Comparison of ENCODE assay signal across 2 cellular contexts in the genomic region with DNA sequence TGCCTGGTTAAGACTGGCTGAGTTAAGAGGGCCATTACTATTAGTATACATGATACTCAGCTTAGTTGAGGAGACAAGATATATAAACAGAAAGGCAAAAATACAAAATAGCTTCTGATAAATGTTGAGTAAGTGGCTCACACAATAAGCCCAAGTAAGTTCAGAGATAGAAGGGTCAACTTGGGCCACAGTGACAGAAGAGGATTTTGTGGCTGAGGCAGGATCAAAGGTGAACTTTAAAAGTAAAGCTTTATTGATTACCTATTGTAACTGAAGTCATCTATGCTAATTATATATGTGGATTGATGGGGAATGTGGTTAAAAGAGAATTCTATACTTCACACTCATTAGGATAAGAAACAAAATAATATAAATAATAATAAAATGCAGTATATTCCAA.
TF ChIP-seq lines count a peak whose summit lies in the region.

No MANE protein-coding gene starts in this region.

TF ChIP-seq in WTC11, 78 proteins besides CTCF, POLR2A, EP300 and RAD21 (continued from another document):
- TF ChIP-seq ZNF281 (CRISPR knock-in tag; IDR thresholded peaks at IDR 0.05) (no peak), NFE2L1 (CRISPR knock-in tag; IDR thresholded peaks at IDR 0.05) (no peak), ZNF416 (CRISPR knock-in tag; IDR thresholded peaks at IDR 0.05) (no peak), ETV6 (CRISPR knock-in tag; IDR thresholded peaks at IDR 0.05) (no peak), TP53 (CRISPR knock-in tag; IDR thresholded peaks at IDR 0.05) (no peak), ZNF423 (CRISPR knock-in tag; IDR thresholded peaks at IDR 0.05) (no peak), ZNF425 (CRISPR knock-in tag; conservative IDR thresholded peaks at IDR 0.05) (no peak)

TF ChIP-seq in HepG2, 621 proteins besides CTCF, POLR2A, EP300 and RAD21 (continued from another document):
- TF ChIP-seq, protein P1, sequence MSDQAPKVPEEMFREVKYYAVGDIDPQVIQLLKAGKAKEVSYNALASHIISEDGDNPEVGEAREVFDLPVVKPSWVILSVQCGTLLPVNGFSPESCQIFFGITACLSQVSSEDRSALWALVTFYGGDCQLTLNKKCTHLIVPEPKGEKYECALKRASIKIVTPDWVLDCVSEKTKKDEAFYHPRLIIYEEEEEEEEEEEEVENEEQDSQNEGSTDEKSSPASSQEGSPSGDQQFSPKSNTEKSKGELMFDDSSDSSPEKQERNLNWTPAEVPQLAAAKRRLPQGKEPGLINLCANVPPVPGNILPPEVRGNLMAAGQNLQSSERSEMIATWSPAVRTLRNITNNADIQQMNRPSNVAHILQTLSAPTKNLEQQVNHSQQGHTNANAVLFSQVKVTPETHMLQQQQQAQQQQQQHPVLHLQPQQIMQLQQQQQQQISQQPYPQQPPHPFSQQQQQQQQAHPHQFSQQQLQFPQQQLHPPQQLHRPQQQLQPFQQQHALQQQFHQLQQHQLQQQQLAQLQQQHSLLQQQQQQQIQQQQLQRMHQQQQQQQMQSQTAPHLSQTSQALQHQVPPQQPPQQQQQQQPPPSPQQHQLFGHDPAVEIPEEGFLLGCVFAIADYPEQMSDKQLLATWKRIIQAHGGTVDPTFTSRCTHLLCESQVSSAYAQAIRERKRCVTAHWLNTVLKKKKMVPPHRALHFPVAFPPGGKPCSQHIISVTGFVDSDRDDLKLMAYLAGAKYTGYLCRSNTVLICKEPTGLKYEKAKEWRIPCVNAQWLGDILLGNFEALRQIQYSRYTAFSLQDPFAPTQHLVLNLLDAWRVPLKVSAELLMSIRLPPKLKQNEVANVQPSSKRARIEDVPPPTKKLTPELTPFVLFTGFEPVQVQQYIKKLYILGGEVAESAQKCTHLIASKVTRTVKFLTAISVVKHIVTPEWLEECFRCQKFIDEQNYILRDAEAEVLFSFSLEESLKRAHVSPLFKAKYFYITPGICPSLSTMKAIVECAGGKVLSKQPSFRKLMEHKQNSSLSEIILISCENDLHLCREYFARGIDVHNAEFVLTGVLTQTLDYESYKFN (CRISPR knock-in tag; conservative IDR thresholded peaks at IDR 0.05): peak; percentile 68
- peak; percentile 18; the same call in 1 of the 2 replicates for TF ChIP-seq CREM (IDR thresholded peaks at IDR 0.05)
- no peak for TF ChIP-seq CREM (CRISPR knock-in tag; IDR thresholded peaks at IDR 0.05)
- TF ChIP-seq SOX13 (IDR thresholded peaks at IDR 0.05): no peak
- peak in 1 of 2 experiments; percentile 63; a peak in 2 of 4 replicates for TF ChIP-seq SOX13 (CRISPR knock-in tag; conservative IDR thresholded peaks at IDR 0.05 in 1 of 2, IDR thresholded peaks at IDR 0.05 in 1 of 2)
- 0 out of 2 replicates have a peak, but pooled peaks have one; percentile 44 for TF ChIP-seq NR2F2 (IDR thresholded peaks at IDR 0.05; ENCODE audit: borderline replicate concordance, low read depth)
- no peak for TF ChIP-seq ZNF614 (CRISPR knock-in tag; IDR thresholded peaks at IDR 0.05; ENCODE audit: borderline replicate concordance)
- TF ChIP-seq, protein P2, sequence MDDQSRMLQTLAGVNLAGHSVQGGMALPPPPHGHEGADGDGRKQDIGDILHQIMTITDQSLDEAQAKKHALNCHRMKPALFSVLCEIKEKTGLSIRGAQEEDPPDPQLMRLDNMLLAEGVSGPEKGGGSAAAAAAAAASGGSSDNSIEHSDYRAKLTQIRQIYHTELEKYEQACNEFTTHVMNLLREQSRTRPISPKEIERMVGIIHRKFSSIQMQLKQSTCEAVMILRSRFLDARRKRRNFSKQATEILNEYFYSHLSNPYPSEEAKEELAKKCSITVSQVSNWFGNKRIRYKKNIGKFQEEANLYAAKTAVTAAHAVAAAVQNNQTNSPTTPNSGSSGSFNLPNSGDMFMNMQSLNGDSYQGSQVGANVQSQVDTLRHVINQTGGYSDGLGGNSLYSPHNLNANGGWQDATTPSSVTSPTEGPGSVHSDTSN (CRISPR knock-in tag; IDR thresholded peaks at IDR 0.05; ENCODE audit: borderline replicate concordance): no peak
- peak; percentile 41; the same call in 1 of the 2 replicates for TF ChIP-seq GATAD2A (CRISPR knock-in tag; IDR thresholded peaks at IDR 0.05)
- 0 out of 2 replicates have a peak, but pooled peaks have one; percentile 25 for TF ChIP-seq HDAC1 (CRISPR knock-in tag; IDR thresholded peaks at IDR 0.05)
- 0 out of 2 replicates have a peak, but pooled peaks have one; percentile 19 for TF ChIP-seq EHMT2 (IDR thresholded peaks at IDR 0.05; ENCODE audit: borderline replicate concordance, low read depth, low read length)
- TF ChIP-seq FOXP1 (IDR thresholded peaks at IDR 0.05): no peak
- TF ChIP-seq FOXP1 (CRISPR knock-in tag; IDR thresholded peaks at IDR 0.05): peak; percentile 11; the same call in 1 of the 2 replicates
- TF ChIP-seq, protein P3, sequence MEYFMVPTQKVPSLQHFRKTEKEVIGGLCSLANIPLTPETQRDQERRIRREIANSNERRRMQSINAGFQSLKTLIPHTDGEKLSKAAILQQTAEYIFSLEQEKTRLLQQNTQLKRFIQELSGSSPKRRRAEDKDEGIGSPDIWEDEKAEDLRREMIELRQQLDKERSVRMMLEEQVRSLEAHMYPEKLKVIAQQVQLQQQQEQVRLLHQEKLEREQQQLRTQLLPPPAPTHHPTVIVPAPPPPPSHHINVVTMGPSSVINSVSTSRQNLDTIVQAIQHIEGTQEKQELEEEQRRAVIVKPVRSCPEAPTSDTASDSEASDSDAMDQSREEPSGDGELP (IDR thresholded peaks at IDR 0.05; ENCODE audit: borderline replicate concordance, low read depth): no peak
